ENCODE assay signal across 8 cellular contexts in the genomic region with DNA sequence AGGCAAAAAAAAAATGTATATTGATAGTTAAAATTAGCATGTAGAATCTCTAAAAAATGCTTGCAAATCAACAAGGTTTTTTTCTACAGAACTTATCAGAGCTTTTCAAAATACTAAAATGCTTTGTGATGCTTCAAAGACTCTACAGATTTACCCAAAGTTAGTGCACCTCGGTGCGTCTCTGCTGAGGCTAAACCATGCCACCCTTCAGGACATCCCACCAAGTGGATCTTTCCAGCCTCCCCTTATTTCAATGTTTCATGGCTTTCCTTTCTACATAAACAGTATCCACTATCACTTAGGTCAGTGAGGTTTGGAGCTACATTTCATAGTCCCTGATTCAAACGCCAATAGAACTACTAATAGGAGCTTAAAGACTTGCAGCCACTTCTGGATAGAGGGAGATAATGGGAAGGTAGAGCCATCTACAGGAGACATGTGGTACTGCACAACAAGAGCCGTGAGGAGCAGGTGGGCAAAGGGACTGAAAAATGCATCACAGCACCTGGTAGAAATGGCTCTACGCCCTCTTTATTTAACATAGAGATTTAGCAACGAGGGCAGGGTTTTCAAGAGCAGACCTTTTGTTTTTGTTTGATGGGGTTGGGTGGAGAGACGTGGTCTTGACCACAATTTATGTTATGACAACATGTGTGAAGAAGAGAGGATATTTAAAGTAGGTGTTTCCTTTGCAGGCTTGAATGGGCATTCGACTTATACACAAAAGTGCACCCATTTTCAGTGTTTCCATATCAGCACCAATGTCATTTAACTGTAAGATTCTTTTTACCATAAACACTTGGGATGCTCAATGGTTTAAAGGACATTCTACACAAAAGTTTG. TPM values are rescaled to one million over a fixed set of nuclear protein-coding genes. Genes with fewer than 3 reads are reported as not detected.
DNase-seq lines count a peak whose midpoint lies in the region; ATAC-seq and TF ChIP-seq lines count a peak whose summit lies in the region.

No MANE protein-coding gene starts in this region.

- DNase-seq in A172 (ENCODE audit: low spot score): peak; percentile 53
- DNase-seq in GDM1 (lab: John Stamatoyannopoulos, UW): peak; percentile 15
- DNase-seq in NCI-H2171 treated with DMSO at 0.1 percent for 48 hours (lab: John Stamatoyannopoulos, UW): peak; percentile 78
- peak; percentile 42 for DNase-seq in activated CD4-positive, alpha-beta T cell treated with anti-CD3 and anti-CD28 coated beads, Interleukin-2, amount 10 ng/mL, durations not matched to agents 7 days and 5 days
- DNase-seq in fibroblast of villous mesenchyme (ENCODE audit: low read depth): peak; percentile 37
- peak; percentile 18 for DNase-seq in non-pigmented ciliary epithelial cell (ENCODE audit: low read depth)

- CTCF ChIA-PET in activated CD4-positive, alpha-beta T cell treated with anti-CD3 and anti-CD28 coated beads, Interleukin-2, amount 10 ng/mL, durations not matched to agents 7 days and 5 days (lab: Charles Lee): interaction anchor here (0.8 to 0.9 kb wide), 2 partner anchors 8 to 17 kb away, joined by 3 to 5 read pairs; no protein-coding TSS in a partner anchor

- H3K27ac Mint-ChIP-seq in activated CD4-positive, alpha-beta T cell treated with anti-CD3 and anti-CD28 coated beads, Interleukin-2, amount 10 ng/mL, durations not matched to agents 7 days and 5 days: no peak overlapping the region

- POLR2A ChIA-PET in activated CD4-positive, alpha-beta T cell treated with anti-CD3 and anti-CD28 coated beads, Interleukin-2, amount 10 ng/mL, durations not matched to agents 7 days and 5 days (lab: Charles Lee): no interaction called here

- no peaks in the 10 kb centered on the region for H3K9me3 Mint-ChIP-seq in activated CD4-positive, alpha-beta T cell treated with anti-CD3 and anti-CD28 coated beads, Interleukin-2, amount 10 ng/mL, durations not matched to agents 7 days and 5 days

- TF ChIP-seq CTCF in fibroblast of villous mesenchyme (IDR thresholded peaks at IDR 0.05; ENCODE audit: insufficient read depth, low read depth, low read length): peak; percentile 97

- H3K4me3 ChIP-seq in fibroblast of villous mesenchyme (ENCODE audit: low read depth, low read length): no peak overlapping the region

- no peaks in the 10 kb centered on the region for H3K36me3 Mint-ChIP-seq in activated CD4-positive, alpha-beta T cell treated with anti-CD3 and anti-CD28 coated beads, Interleukin-2, amount 10 ng/mL, durations not matched to agents 7 days and 5 days (ENCODE audit: low read depth)

- ATAC-seq in HG02870 (IDR thresholded peaks at IDR 0.05; ENCODE audit: unreplicated experiment): peak; percentile 69
- no peak for ATAC-seq in HG03095 (IDR thresholded peaks at IDR 0.05; ENCODE audit: unreplicated experiment)

- peaks cover 1% of the 10 kb centered on the region for H3K4me1 Mint-ChIP-seq in activated CD4-positive, alpha-beta T cell treated with anti-CD3 and anti-CD28 coated beads, Interleukin-2, amount 10 ng/mL, durations not matched to agents 7 days and 5 days

- peaks cover 3% of the 10 kb centered on the region for H3K27me3 Mint-ChIP-seq in activated CD4-positive, alpha-beta T cell treated with anti-CD3 and anti-CD28 coated beads, Interleukin-2, amount 10 ng/mL, durations not matched to agents 7 days and 5 days

- no peak overlapping the region for H3K4me3 Mint-ChIP-seq in activated CD4-positive, alpha-beta T cell treated with anti-CD3 and anti-CD28 coated beads, Interleukin-2, amount 10 ng/mL, durations not matched to agents 7 days and 5 days

RNA-seq across cellular contexts. Expression of a gene that starts 56.1 kb away (rescaled TPM):
- not detected in 2 replicates for total RNA-seq in A172 (2014; rRNA removed; shearing (Covaris generic))
- not detected for total RNA-seq in activated CD4-positive, alpha-beta T cell treated with anti-CD3 and anti-CD28 coated beads, Interleukin-2, amount 10 ng/mL, durations not matched to agents 7 days and 5 days
- not detected in 2 replicates for total RNA-seq in fibroblast of villous mesenchyme

Comparison
In these comparisons a context has a peak if more than half of its experiments do, and no peak if none do; other contexts are left out.
1. DNase-seq: peak in every context shown above with its lines; median percentile 78 in NCI-H2171 treated with DMSO at 0.1 percent for 48 hours; 53 in A172; 42 in activated CD4-positive, alpha-beta T cell treated with anti-CD3 and anti-CD28 coated beads, Interleukin-2, amount 10 ng/mL, durations not matched to agents 7 days and 5 days; 37 in fibroblast of villous mesenchyme; 18 in non-pigmented ciliary epithelial cell; 15 in GDM1.